8 cellular contexts compared by ENCODE assay signal in genomic region chr3:94069242-94069813, GRCh38. TPM values are rescaled to one million over a fixed set of nuclear protein-coding genes. Genes with fewer than 3 reads are reported as not detected.
DNase-seq lines count a peak whose midpoint lies in the region; ATAC-seq, FAIRE-seq and TF ChIP-seq lines count a peak whose summit lies in the region.

No MANE protein-coding gene starts in this region.

- DNase-seq in activated CD8-positive, alpha-beta T cell treated with anti-CD3 and anti-CD28 coated beads for 36 hours, result no peak
- no peak for DNase-seq in activated CD8-positive, alpha-beta T cell treated with anti-CD3 and anti-CD28 coated beads, Interleukin-2, amount 10 ng/mL, durations not matched to agents 7 days and 5 days
- DNase-seq in endothelial cell of umbilical vein (ENCODE audit: low read depth, low spot score) (peak; percentile 32), retinal pigment epithelial cell (ENCODE audit: low read depth) (no peak), ecto neural progenitor cell (ENCODE audit: low spot score) (no peak)

- H3K27me3 ChIP-seq in OCI-LY1 (ENCODE audit: insufficient read depth, low read length) (no peaks in the 10 kb centered on the region), endothelial cell of umbilical vein (ENCODE audit: control insufficient read depth in 2 of 2, insufficient read depth in 2 of 2, low read length in 2 of 2) (no peaks in the 10 kb centered on the region)

- no peaks in the 10 kb centered on the region for H3F3A ChIP-seq in OCI-LY1 (ENCODE audit: insufficient read depth, low read length)

- TF ChIP-seq POLR2A in endothelial cell of umbilical vein (IDR thresholded peaks at IDR 0.05; ENCODE audit: low read depth, low read length), result no peak

- peak; percentile 64 for TF ChIP-seq CTCF in activated CD8-positive, alpha-beta T cell treated with anti-CD3 and anti-CD28 coated beads for 36 hours (IDR thresholded peaks at IDR 0.05)
- TF ChIP-seq CTCF in OCI-LY1 (IDR thresholded peaks at IDR 0.05; ENCODE audit: low read length), result peak; percentile 74; the same call in 1 of the 2 replicates
- TF ChIP-seq CTCF in endothelial cell of umbilical vein (IDR thresholded peaks at IDR 0.05; ENCODE audit: extremely low read depth in 1 of 2, insufficient read depth in 1 of 2, low read depth in 1 of 2, low read length in 2 of 2), result peak; percentile 21 to 29
- peak; percentile 30 for TF ChIP-seq CTCF in retinal pigment epithelial cell (conservative IDR thresholded peaks at IDR 0.05; ENCODE audit: low read depth, low read length)

- peak overlapping the region; percentile 7 for H3K27ac Mint-ChIP-seq in activated CD8-positive, alpha-beta T cell treated with anti-CD3 and anti-CD28 coated beads for 36 hours
- H3K27ac Mint-ChIP-seq in activated CD8-positive, alpha-beta T cell treated with anti-CD3 and anti-CD28 coated beads, Interleukin-2, amount 10 ng/mL, durations not matched to agents 7 days and 5 days, result no peak overlapping the region

- no peak for FAIRE-seq in endothelial cell of umbilical vein (lab: Jason Lieb, UNC)

- H3K9me3 ChIP-seq in OCI-LY1 (ENCODE audit: low read length) (no peaks in the 10 kb centered on the region), endothelial cell of umbilical vein (replicated peaks; ENCODE audit: control insufficient read depth, insufficient read depth, low read length) (no peaks in the 10 kb centered on the region)

- H2AFZ ChIP-seq in OCI-LY1 (ENCODE audit: low read length) (no peak overlapping the region), endothelial cell of umbilical vein (ENCODE audit: low read depth, low read length) (no peak overlapping the region)

- peaks cover 13% of the 10 kb centered on the region for H3K4me1 ChIP-seq in OCI-LY1 (ENCODE audit: insufficient read depth, low read length, severe bottlenecking)
- peaks cover 6% of the 10 kb centered on the region for H3K4me1 ChIP-seq in endothelial cell of umbilical vein (ENCODE audit: control insufficient read depth, extremely low read depth, insufficient read depth, low read length)

- CTCF ChIA-PET in activated CD8-positive, alpha-beta T cell treated with anti-CD3 and anti-CD28 coated beads for 36 hours (lab: Charles Lee), result interaction anchor here (0.6 to 11.1 kb wide), 22 partner anchors 9 to 98 kb away, joined by 3 to 99 read pairs (median 4); partner anchors contain the start of gene ARL13B
- CTCF ChIA-PET in activated CD8-positive, alpha-beta T cell treated with anti-CD3 and anti-CD28 coated beads, Interleukin-2, amount 10 ng/mL, durations not matched to agents 7 days and 5 days (lab: Charles Lee), result interaction anchor here (0.6 to 2.1 kb wide), 24 partner anchors 8 to 168 kb away, joined by 3 to 17 read pairs (median 4); no protein-coding TSS in a partner anchor
- CTCF ChIA-PET in endothelial cell of umbilical vein (lab: Charles Lee), result interaction anchor here (0.7 to 1.3 kb wide), 30 partner anchors 10 to 228 kb away, joined by 3 to 34 read pairs (median 6); partner anchors contain the start of genes ARL13B, PROS1 and STX19

- H3K27me3 Mint-ChIP-seq in activated CD8-positive, alpha-beta T cell treated with anti-CD3 and anti-CD28 coated beads for 36 hours, result no peaks in the 10 kb centered on the region
- no peaks in the 10 kb centered on the region for H3K27me3 Mint-ChIP-seq in activated CD8-positive, alpha-beta T cell treated with anti-CD3 and anti-CD28 coated beads, Interleukin-2, amount 10 ng/mL, durations not matched to agents 7 days and 5 days (ENCODE audit: low read depth)

- H3K9me1 ChIP-seq in endothelial cell of umbilical vein (replicated peaks; ENCODE audit: control insufficient read depth, extremely low read depth, insufficient read depth, low read length), result no peaks in the 10 kb centered on the region

- H3K9me3 Mint-ChIP-seq in activated CD8-positive, alpha-beta T cell treated with anti-CD3 and anti-CD28 coated beads for 36 hours, result peaks cover 2% of the 10 kb centered on the region
- H3K9me3 Mint-ChIP-seq in activated CD8-positive, alpha-beta T cell treated with anti-CD3 and anti-CD28 coated beads, Interleukin-2, amount 10 ng/mL, durations not matched to agents 7 days and 5 days (ENCODE audit: insufficient read depth), result no peaks in the 10 kb centered on the region

- peaks cover 51% of the 10 kb centered on the region for H3K36me3 Mint-ChIP-seq in activated CD8-positive, alpha-beta T cell treated with anti-CD3 and anti-CD28 coated beads for 36 hours (ENCODE audit: low read depth)
- peaks cover 62% of the 10 kb centered on the region for H3K36me3 Mint-ChIP-seq in activated CD8-positive, alpha-beta T cell treated with anti-CD3 and anti-CD28 coated beads, Interleukin-2, amount 10 ng/mL, durations not matched to agents 7 days and 5 days (ENCODE audit: low read depth)

- H3K4me2 ChIP-seq in OCI-LY1 (ENCODE audit: low read length), result no peak overlapping the region
- no peak overlapping the region for H3K4me2 ChIP-seq in endothelial cell of umbilical vein (ENCODE audit: insufficient read depth, low read length)

- POLR2A ChIA-PET in activated CD8-positive, alpha-beta T cell treated with anti-CD3 and anti-CD28 coated beads for 36 hours (lab: Charles Lee), result interaction anchor here (1.2 to 1.4 kb wide), 2 partner anchors 26 to 56 kb away, joined by 3 read pairs; no protein-coding TSS in a partner anchor
- POLR2A ChIA-PET in activated CD8-positive, alpha-beta T cell treated with anti-CD3 and anti-CD28 coated beads, Interleukin-2, amount 10 ng/mL, durations not matched to agents 7 days and 5 days (lab: Charles Lee), result no interaction called here
- POLR2A ChIA-PET in endothelial cell of umbilical vein (lab: Charles Lee), result no interaction called here

- no peak overlapping the region for H3K9ac ChIP-seq in OCI-LY1 (ENCODE audit: low read length)
- H3K9ac ChIP-seq in endothelial cell of umbilical vein (replicated peaks; ENCODE audit: extremely low read depth, insufficient read depth, low read length), result peak overlapping the region; percentile 21

- no peak overlapping the region for H3K4me3 ChIP-seq in OCI-LY1 (ENCODE audit: low read depth, low read length, poor library complexity, severe bottlenecking)
- H3K4me3 ChIP-seq in endothelial cell of umbilical vein (replicated peaks in 1 of 3; ENCODE audit: insufficient read depth in 1 of 3, low read depth in 1 of 3, low read length in 3 of 3), result no peak overlapping the region
- no peak overlapping the region for H3K4me3 ChIP-seq in retinal pigment epithelial cell (ENCODE audit: low read length)

- no TSS peak for BruUV-seq in endothelial cell of umbilical vein (replicated peaks; lab: Mats Ljungman, UMichigan)

- no peaks in the 10 kb centered on the region for H3K9me2 ChIP-seq in OCI-LY1 (ENCODE audit: low read depth, low read length)

- H3K79me2 ChIP-seq in OCI-LY1 (ENCODE audit: insufficient read depth, low read length) (peaks cover 7% of the 10 kb centered on the region), endothelial cell of umbilical vein (ENCODE audit: control insufficient read depth, insufficient read depth, low read length) (peaks cover 2% of the 10 kb centered on the region)

- peaks cover 39% of the 10 kb centered on the region for H3K36me3 ChIP-seq in OCI-LY1 (ENCODE audit: insufficient read depth, low read length)
- H3K36me3 ChIP-seq in endothelial cell of umbilical vein (ENCODE audit: control insufficient read depth in 2 of 2, extremely low read depth in 1 of 2, insufficient read depth in 2 of 2, low read length in 2 of 2), result peaks cover under 1 to 6% of the 10 kb centered on the region in 2 experiments

- H3K27ac ChIP-seq in OCI-LY1 (ENCODE audit: low read depth, low read length, poor library complexity, severe bottlenecking) (no peak overlapping the region), endothelial cell of umbilical vein (ENCODE audit: insufficient read depth, low read depth, low read length) (no peak overlapping the region)

- no peak for ATAC-seq in activated CD8-positive, alpha-beta T cell treated with anti-CD3 and anti-CD28 coated beads for 36 hours
- ATAC-seq in activated CD8-positive, alpha-beta T cell treated with anti-CD3 and anti-CD28 coated beads, Interleukin-2, amount 10 ng/mL, durations not matched to agents 7 days and 5 days, result no peak
- ATAC-seq in HG02884 (IDR thresholded peaks at IDR 0.05; ENCODE audit: unreplicated experiment) (no peak), HG02970 (IDR thresholded peaks at IDR 0.05; ENCODE audit: low FRiP score, unreplicated experiment) (no peak)

- no peaks in the 10 kb centered on the region for H4K20me1 ChIP-seq in OCI-LY1 (ENCODE audit: insufficient read depth, low read length)
- H4K20me1 ChIP-seq in endothelial cell of umbilical vein (replicated peaks; ENCODE audit: control insufficient read depth, extremely low read depth, insufficient read depth, low read length), result no peaks in the 10 kb centered on the region

- peaks cover 78% of the 10 kb centered on the region for H3K4me1 Mint-ChIP-seq in activated CD8-positive, alpha-beta T cell treated with anti-CD3 and anti-CD28 coated beads for 36 hours (ENCODE audit: low read depth)
- peaks cover 47% of the 10 kb centered on the region for H3K4me1 Mint-ChIP-seq in activated CD8-positive, alpha-beta T cell treated with anti-CD3 and anti-CD28 coated beads, Interleukin-2, amount 10 ng/mL, durations not matched to agents 7 days and 5 days (ENCODE audit: low read depth)

- no peak overlapping the region for H3K4me3 Mint-ChIP-seq in activated CD8-positive, alpha-beta T cell treated with anti-CD3 and anti-CD28 coated beads for 36 hours
- no peak overlapping the region for H3K4me3 Mint-ChIP-seq in activated CD8-positive, alpha-beta T cell treated with anti-CD3 and anti-CD28 coated beads, Interleukin-2, amount 10 ng/mL, durations not matched to agents 7 days and 5 days

- intact Hi-C loops in activated CD8-positive, alpha-beta T cell treated with anti-CD3 and anti-CD28 coated beads for 36 hours (cut with micrococcal nuclease), result loop anchor here (1.0 kb wide), 1 partner anchor 65 kb away; no protein-coding TSS in a partner anchor
- intact Hi-C loops in endothelial cell of umbilical vein (cut with micrococcal nuclease), result loop anchor here (1.0 to 10.0 kb wide), 2 partner anchors 65 to 165 kb away; no protein-coding TSS in a partner anchor

- dilution Hi-C loops in endothelial cell of umbilical vein (cut with MboI; ENCODE audit: extremely low pct_ligation_motif_present, low sequenced_read_pairs), result no loop called here

RNA-seq across cellular contexts. Expression of gene NSUN3, which starts 6.5 kb away (rescaled TPM):
- 10 to 100 TPM; 11.9 to 15.5 TPM for total RNA-seq in activated CD8-positive, alpha-beta T cell treated with anti-CD3 and anti-CD28 coated beads for 36 hours
- total RNA-seq in activated CD8-positive, alpha-beta T cell treated with anti-CD3 and anti-CD28 coated beads, Interleukin-2, amount 10 ng/mL, durations not matched to agents 7 days and 5 days, result 10 to 100 TPM; 14.1 TPM
- 10.7 and 11.6 TPM in 2 replicates for total RNA-seq in endothelial cell of umbilical vein
- 3.4 and 3.8 TPM in 2 replicates for polyA plus RNA-seq in endothelial cell of umbilical vein
- polyA plus RNA-seq in endothelial cell of umbilical vein (2011; cell fraction: cytosol; rRNA removed), result 3.9 and 4.2 TPM in 2 replicates
- 8.2 and 9.1 TPM in 2 replicates for polyA plus RNA-seq in endothelial cell of umbilical vein (2011; cell fraction: nucleus; rRNA removed)
- polyA plus RNA-seq in endothelial cell of umbilical vein (2012), result 6.9 and 7.0 TPM in 2 replicates
- 12.8 and 20.7 TPM in 2 replicates for polyA minus RNA-seq in endothelial cell of umbilical vein
- 7.2 TPM for polyA minus RNA-seq in endothelial cell of umbilical vein (2011; cell fraction: cytosol; rRNA and poly(A)+ RNA removed)
- 38.9 and 51.2 TPM in 2 replicates for polyA minus RNA-seq in endothelial cell of umbilical vein (2011; cell fraction: nucleus; rRNA and poly(A)+ RNA removed)

RNA-seq across cellular contexts. Expression of gene DHFR2, which starts 6.6 kb away (rescaled TPM):
- total RNA-seq in activated CD8-positive, alpha-beta T cell treated with anti-CD3 and anti-CD28 coated beads for 36 hours, result 1 to 10 TPM; 6.3 to 8.1 TPM
- 1 to 10 TPM; 6.4 to 8.1 TPM for total RNA-seq in activated CD8-positive, alpha-beta T cell treated with anti-CD3 and anti-CD28 coated beads, Interleukin-2, amount 10 ng/mL, durations not matched to agents 7 days and 5 days
- total RNA-seq in endothelial cell of umbilical vein, result 2.1 and 2.2 TPM in 2 replicates
- 0.48 and 0.65 TPM in 2 replicates for polyA plus RNA-seq in endothelial cell of umbilical vein
- 0.74 and 0.75 TPM in 2 replicates for polyA plus RNA-seq in endothelial cell of umbilical vein (2011; cell fraction: cytosol; rRNA removed)
- polyA plus RNA-seq in endothelial cell of umbilical vein (2011; cell fraction: nucleus; rRNA removed), result 0.82 and 1.0 TPM in 2 replicates
- polyA plus RNA-seq in endothelial cell of umbilical vein (2012), result 2.0 and 3.4 TPM in 2 replicates
- 1.1 and 1.9 TPM in 2 replicates for polyA minus RNA-seq in endothelial cell of umbilical vein
- polyA minus RNA-seq in endothelial cell of umbilical vein (2011; cell fraction: cytosol; rRNA and poly(A)+ RNA removed), result 1.2 TPM
- polyA minus RNA-seq in endothelial cell of umbilical vein (2011; cell fraction: nucleus; rRNA and poly(A)+ RNA removed), result 0.77 and 1.1 TPM in 2 replicates

RNA-seq across cellular contexts. Expression of gene STX19, which starts 40.9 kb away (rescaled TPM):
- total RNA-seq in activated CD8-positive, alpha-beta T cell treated with anti-CD3 and anti-CD28 coated beads for 36 hours, result not detected
- total RNA-seq in activated CD8-positive, alpha-beta T cell treated with anti-CD3 and anti-CD28 coated beads, Interleukin-2, amount 10 ng/mL, durations not matched to agents 7 days and 5 days, result not detected
- total RNA-seq in endothelial cell of umbilical vein, result not detected in 2 replicates
- not detected in 2 replicates for polyA plus RNA-seq in endothelial cell of umbilical vein
- not detected in 2 replicates for polyA plus RNA-seq in endothelial cell of umbilical vein (2011; cell fraction: cytosol; rRNA removed)
- polyA plus RNA-seq in endothelial cell of umbilical vein (2011; cell fraction: nucleus; rRNA removed), result not detected in 2 replicates
- polyA plus RNA-seq in endothelial cell of umbilical vein (2012), result not detected in 2 replicates
- not detected in 2 replicates for polyA minus RNA-seq in endothelial cell of umbilical vein
- polyA minus RNA-seq in endothelial cell of umbilical vein (2011; cell fraction: cytosol; rRNA and poly(A)+ RNA removed), result not detected
- not detected in 2 replicates for polyA minus RNA-seq in endothelial cell of umbilical vein (2011; cell fraction: nucleus; rRNA and poly(A)+ RNA removed)
